8 cellular contexts compared by ENCODE assay signal in the genomic region with DNA sequence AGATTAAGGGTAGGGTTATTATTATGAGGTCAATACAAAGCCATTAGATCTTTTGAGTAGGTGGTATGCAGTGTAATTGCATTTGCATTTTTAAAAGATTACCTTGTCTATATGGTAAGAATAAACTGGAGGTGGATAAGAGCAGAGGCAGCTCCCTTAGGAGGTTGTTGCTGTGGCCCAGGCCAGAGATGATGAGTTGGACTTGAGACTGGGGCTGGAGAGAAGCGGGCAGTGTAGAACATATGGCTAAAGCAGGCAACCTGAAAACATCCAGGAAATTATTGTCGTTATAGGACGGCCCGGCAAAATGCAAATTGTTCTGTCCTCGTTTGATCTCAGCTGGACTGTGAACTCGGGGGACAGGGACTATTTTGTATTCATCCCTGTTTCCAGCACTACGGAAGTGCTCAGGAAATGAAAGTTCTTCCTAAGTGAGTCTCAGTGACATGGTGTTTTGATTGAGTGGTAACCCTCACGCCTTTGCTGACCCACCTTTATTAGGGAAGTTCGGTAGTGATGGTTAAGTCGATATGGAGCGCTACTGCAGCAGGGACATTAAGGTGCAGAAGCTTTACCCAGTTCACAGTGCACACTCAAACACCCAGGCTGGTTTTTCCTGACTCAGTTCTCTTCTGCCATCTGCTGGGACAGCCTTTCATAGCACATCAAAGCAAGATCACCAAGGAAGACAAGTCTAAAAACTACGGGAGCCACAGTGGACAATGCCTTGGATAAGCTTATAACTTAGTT. TPM values are rescaled to one million over a fixed set of nuclear protein-coding genes. Genes with fewer than 3 reads are reported as not detected.
DNase-seq lines count a peak whose midpoint lies in the region; ATAC-seq and TF ChIP-seq lines count a peak whose summit lies in the region.

No MANE protein-coding gene starts in this region.

- H3K27ac Mint-ChIP-seq in WTC11, result no peak overlapping the region
- no peak overlapping the region for H3K27ac Mint-ChIP-seq in stimulated activated naive CD8-positive, alpha-beta T cell treated with anti-CD3 and anti-CD28 coated beads, Interleukin-15, amount 100 ng/mL, for 72 hours

- ATAC-seq in GM18511 (IDR thresholded peaks at IDR 0.05; ENCODE audit: unreplicated experiment), result peak; percentile 88
- peak; percentile 73 for ATAC-seq in HG03103 (IDR thresholded peaks at IDR 0.05; ENCODE audit: low read depth, unreplicated experiment)
- ATAC-seq in WTC11, result peak; percentile 96
- peak; percentile 91 for ATAC-seq in stimulated activated naive CD8-positive, alpha-beta T cell treated with anti-CD3 and anti-CD28 coated beads, Interleukin-15, amount 100 ng/mL, for 72 hours

- H4K91ac ChIP-seq in mesenchymal stem cell (ENCODE audit: low read length), result no peak overlapping the region

- no peak overlapping the region for H3K9ac ChIP-seq in mesenchymal stem cell (ENCODE audit: low read length)

- H2BK5ac ChIP-seq in mesenchymal stem cell (ENCODE audit: low read depth, low read length, poor library complexity, severe bottlenecking), result no peak overlapping the region

- no peak overlapping the region for H4K8ac ChIP-seq in mesenchymal stem cell (ENCODE audit: low read length)

- H3K4ac ChIP-seq in mesenchymal stem cell (ENCODE audit: low read depth in 1 of 2, low read length in 2 of 2), result no peak overlapping the region

- no peak overlapping the region for H3K4me2 ChIP-seq in mesenchymal stem cell (ENCODE audit: low read length, poor library complexity, severe bottlenecking)

- POLR2A ChIA-PET in WTC11 (lab: Charles Lee), result interaction anchor here (0.7 to 1.2 kb wide), 3 partner anchors 16 to 93 kb away, joined by 3 to 4 read pairs (median 3); a partner anchor contains a TSS

- no peaks in the 10 kb centered on the region for H3K9me3 ChIP-seq in effector memory CD4-positive, alpha-beta T cell (ENCODE audit: control insufficient read depth, low read length)
- H3K9me3 ChIP-seq in mesenchymal stem cell (ENCODE audit: control insufficient read depth, low read length), result no peaks in the 10 kb centered on the region

- no peak overlapping the region for H2AFZ ChIP-seq in mesenchymal stem cell (ENCODE audit: low read depth, low read length)

- no peak overlapping the region for H3K4me3 Mint-ChIP-seq in WTC11
- no peak overlapping the region for H3K4me3 Mint-ChIP-seq in stimulated activated naive CD8-positive, alpha-beta T cell treated with anti-CD3 and anti-CD28 coated beads, Interleukin-15, amount 100 ng/mL, for 72 hours

- H3K23ac ChIP-seq in mesenchymal stem cell (ENCODE audit: low read length in 2 of 2), result no peak overlapping the region

- peaks cover 7% of the 10 kb centered on the region for H3K4me1 ChIP-seq in effector memory CD4-positive, alpha-beta T cell (ENCODE audit: control insufficient read depth, insufficient read depth, low read length, poor library complexity, severe bottlenecking)
- H3K4me1 ChIP-seq in mesenchymal stem cell (ENCODE audit: control insufficient read depth, insufficient read depth, low read depth, low read length), result no peaks in the 10 kb centered on the region

- no peaks in the 10 kb centered on the region for H3K79me1 ChIP-seq in mesenchymal stem cell (replicated peaks; ENCODE audit: low read length, poor library complexity, severe bottlenecking)

- no peaks in the 10 kb centered on the region for H3K36me3 ChIP-seq in effector memory CD4-positive, alpha-beta T cell (ENCODE audit: control insufficient read depth, insufficient read depth, low read length)
- no peaks in the 10 kb centered on the region for H3K36me3 ChIP-seq in mesenchymal stem cell (ENCODE audit: control insufficient read depth in 1 of 2, insufficient read depth in 2 of 2, low read depth in 1 of 2, low read length in 2 of 2)

- H2BK120ac ChIP-seq in mesenchymal stem cell (ENCODE audit: low read depth, low read length), result no peak overlapping the region

- no peak for TF ChIP-seq CTCF in WTC11 (IDR thresholded peaks at IDR 0.05)

- no peaks in the 10 kb centered on the region for H3K36me3 Mint-ChIP-seq in WTC11

- no peaks in the 10 kb centered on the region for H3K4me1 Mint-ChIP-seq in WTC11
- H3K4me1 Mint-ChIP-seq in stimulated activated naive CD8-positive, alpha-beta T cell treated with anti-CD3 and anti-CD28 coated beads, Interleukin-15, amount 100 ng/mL, for 72 hours, result peaks cover 14% of the 10 kb centered on the region

- WGBS in mesenchymal stem cell, result 43% methylated on average over 11 of the region's 12 CpGs

- DNase-seq in AG08396 (ENCODE audit: low spot score) (peak; percentile 66), NCI-H2196 treated with DMSO at 0.1 percent for 48 hours (lab: John Stamatoyannopoulos, UW; ENCODE audit: unreplicated experiment) (peak; percentile 5), WTC11 (ENCODE audit: low spot score) (peak; percentile 60), mesenchymal stem cell (peak; percentile 67)
- DNase-seq in effector memory CD4-positive, alpha-beta T cell, result peak in 2 of 3 donors; percentile 13 to 29
- DNase-seq in stimulated activated naive CD8-positive, alpha-beta T cell treated with anti-CD3 and anti-CD28 coated beads, Interleukin-15, amount 100 ng/mL, for 72 hours, result peak; percentile 30 to 65

- H3K14ac ChIP-seq in mesenchymal stem cell (ENCODE audit: low read length in 2 of 2), result no peak overlapping the region

- no peak overlapping the region for H3K4me3 ChIP-seq in effector memory CD4-positive, alpha-beta T cell (ENCODE audit: insufficient read depth, low read depth, low read length, poor library complexity, severe bottlenecking)
- peak overlapping the region in 1 of 2 experiments; percentile 48 for H3K4me3 ChIP-seq in mesenchymal stem cell (ENCODE audit: insufficient read depth in 1 of 2, low read depth in 1 of 2, low read length in 2 of 2)

- H2BK12ac ChIP-seq in mesenchymal stem cell (ENCODE audit: low read length in 2 of 2), result no peak overlapping the region

- H3K27me3 ChIP-seq in effector memory CD4-positive, alpha-beta T cell (replicated peaks; ENCODE audit: control insufficient read depth, insufficient read depth, low read length, poor library complexity, severe bottlenecking), result no peaks in the 10 kb centered on the region
- peaks cover 20 to 32% of the 10 kb centered on the region in 2 experiments for H3K27me3 ChIP-seq in mesenchymal stem cell (ENCODE audit: control insufficient read depth in 1 of 2, insufficient read depth in 1 of 2, low read length in 2 of 2)

- H3K27me3 Mint-ChIP-seq in WTC11 (ENCODE audit: low read depth), result no peaks in the 10 kb centered on the region; the same call in 1 of the 2 replicates
- peaks cover 10% of the 10 kb centered on the region for H3K27me3 Mint-ChIP-seq in stimulated activated naive CD8-positive, alpha-beta T cell treated with anti-CD3 and anti-CD28 coated beads, Interleukin-15, amount 100 ng/mL, for 72 hours

- H2AK5ac ChIP-seq in mesenchymal stem cell (ENCODE audit: low read length, severe bottlenecking), result no peak overlapping the region

- H2BK15ac ChIP-seq in mesenchymal stem cell (ENCODE audit: low read depth, poor library complexity, severe bottlenecking), result no peak overlapping the region

- no peak overlapping the region for H3K18ac ChIP-seq in mesenchymal stem cell (ENCODE audit: low read depth in 1 of 2, low read length in 2 of 2)

- no peak overlapping the region for H3K27ac ChIP-seq in effector memory CD4-positive, alpha-beta T cell (ENCODE audit: insufficient read depth, low read length, poor library complexity, severe bottlenecking)
- H3K27ac ChIP-seq in mesenchymal stem cell (ENCODE audit: low read length, poor library complexity, severe bottlenecking), result no peak overlapping the region

- H3K9me3 Mint-ChIP-seq in WTC11, result no peaks in the 10 kb centered on the region
- no peaks in the 10 kb centered on the region for H3K9me3 Mint-ChIP-seq in stimulated activated naive CD8-positive, alpha-beta T cell treated with anti-CD3 and anti-CD28 coated beads, Interleukin-15, amount 100 ng/mL, for 72 hours

- CTCF ChIA-PET in WTC11 (lab: Charles Lee), result interaction anchor here (0.6 to 2.4 kb wide), 26 partner anchors 8 to 1987 kb away, joined by 3 to 41 read pairs (median 4); a partner anchor contains a TSS

TF ChIP-seq in WTC11, 78 proteins besides CTCF, POLR2A, EP300 and RAD21:
- TF ChIP-seq SP1 (CRISPR knock-in tag; conservative IDR thresholded peaks at IDR 0.05) (no peak), ZNF416 (CRISPR knock-in tag; IDR thresholded peaks at IDR 0.05) (no peak), ELF4 (CRISPR knock-in tag; IDR thresholded peaks at IDR 0.05; ENCODE audit: low read depth) (no peak), NR3C1 (CRISPR knock-in tag; conservative IDR thresholded peaks at IDR 0.05; ENCODE audit: low read depth) (no peak), CREM (CRISPR knock-in tag; IDR thresholded peaks at IDR 0.05) (no peak)
- TF ChIP-seq, protein P1, sequence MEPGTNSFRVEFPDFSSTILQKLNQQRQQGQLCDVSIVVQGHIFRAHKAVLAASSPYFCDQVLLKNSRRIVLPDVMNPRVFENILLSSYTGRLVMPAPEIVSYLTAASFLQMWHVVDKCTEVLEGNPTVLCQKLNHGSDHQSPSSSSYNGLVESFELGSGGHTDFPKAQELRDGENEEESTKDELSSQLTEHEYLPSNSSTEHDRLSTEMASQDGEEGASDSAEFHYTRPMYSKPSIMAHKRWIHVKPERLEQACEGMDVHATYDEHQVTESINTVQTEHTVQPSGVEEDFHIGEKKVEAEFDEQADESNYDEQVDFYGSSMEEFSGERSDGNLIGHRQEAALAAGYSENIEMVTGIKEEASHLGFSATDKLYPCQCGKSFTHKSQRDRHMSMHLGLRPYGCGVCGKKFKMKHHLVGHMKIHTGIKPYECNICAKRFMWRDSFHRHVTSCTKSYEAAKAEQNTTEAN (CRISPR knock-in tag; IDR thresholded peaks at IDR 0.05), result no peak
TF ChIP-seq in WTC11: peak in this region for 0.

RNA-seq across cellular contexts. Expression of a gene that starts 27.2 kb away (rescaled TPM):
- 18.1 to 21.1 TPM (median 20.7 TPM) in 3 replicates for total RNA-seq in WTC11 (2021)
- 11.1 TPM for polyA plus RNA-seq in mesenchymal stem cell (2013, experiment 1 of 2)
- polyA plus RNA-seq in mesenchymal stem cell (2013, experiment 2 of 2), result 10.4 TPM

RNA-seq across cellular contexts. Expression of a gene that starts 50.5 kb away (rescaled TPM):
- 0.64 to 1.4 TPM (median 0.82 TPM) in 3 replicates for total RNA-seq in WTC11 (2021)
- not detected for polyA plus RNA-seq in mesenchymal stem cell (2013, experiment 1 of 2)
- polyA plus RNA-seq in mesenchymal stem cell (2013, experiment 2 of 2), result not detected

RNA-seq across cellular contexts. Expression of a gene that starts 55.2 kb away (rescaled TPM):
- 114 to 130 TPM (median 121 TPM) in 3 replicates for total RNA-seq in WTC11 (2021)
- 24.0 TPM for polyA plus RNA-seq in mesenchymal stem cell (2013, experiment 1 of 2)
- polyA plus RNA-seq in mesenchymal stem cell (2013, experiment 2 of 2), result 24.6 TPM

Comparison
In these comparisons a context has a peak if more than half of its experiments do, and no peak if none do; other contexts are left out.
1. DNase-seq: peak in every context shown above with its lines; median percentile 67 in mesenchymal stem cell; 66 in AG08396; 60 in WTC11; 48 in stimulated activated naive CD8-positive, alpha-beta T cell treated with anti-CD3 and anti-CD28 coated beads, Interleukin-15, amount 100 ng/mL, for 72 hours; 21 in effector memory CD4-positive, alpha-beta T cell; 5 in NCI-H2196 treated with DMSO at 0.1 percent for 48 hours.